In the genomic region with DNA sequence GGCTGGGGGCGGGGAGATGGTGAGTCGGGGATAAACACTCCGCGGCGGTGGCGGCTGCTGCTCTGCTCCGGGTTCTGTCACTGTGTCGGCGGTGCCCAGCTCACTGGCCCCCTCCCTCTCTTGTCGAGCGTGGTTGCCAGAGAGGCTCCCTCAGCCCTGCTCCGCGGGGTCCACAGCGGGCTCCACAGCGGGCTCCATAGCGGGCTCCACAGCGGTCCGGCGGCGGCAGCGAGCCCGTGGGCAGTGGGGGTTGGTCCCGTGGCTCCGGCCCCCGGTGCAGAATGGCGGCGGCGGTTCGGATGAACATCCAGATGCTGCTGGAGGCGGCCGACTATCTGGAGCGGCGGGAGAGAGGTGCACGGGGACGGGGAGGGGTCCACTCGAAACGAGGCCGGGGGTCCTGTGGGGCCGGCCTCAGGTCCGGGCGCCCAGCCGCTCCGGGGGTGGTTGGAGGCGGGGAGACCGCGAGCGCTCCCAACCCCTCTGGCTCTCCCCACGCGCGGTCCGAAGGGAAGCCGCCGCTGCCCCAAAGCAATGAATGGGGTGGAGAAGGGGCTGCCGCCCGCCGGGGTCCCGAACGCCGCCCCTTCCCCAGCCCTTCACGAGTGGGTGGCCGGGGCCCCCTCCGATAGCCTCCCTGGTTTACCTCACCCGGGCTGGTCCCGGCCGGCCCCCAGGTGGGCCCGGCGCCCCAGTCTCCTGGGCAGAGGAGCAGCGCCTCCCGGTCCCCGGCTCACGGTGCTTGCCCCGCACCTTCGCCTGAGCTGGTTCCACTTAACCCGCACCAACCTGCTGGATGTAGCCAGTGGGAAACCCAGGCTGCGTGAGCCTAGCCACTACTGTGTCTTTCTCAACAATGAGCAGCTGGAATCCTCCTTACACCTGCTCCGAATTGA, we compare ENCODE assay signal across 8 cellular contexts. TPM values are rescaled to one million over a fixed set of nuclear protein-coding genes. Genes with fewer than 3 reads are reported as not detected.
DNase-seq lines count a peak whose midpoint lies in the region; ATAC-seq and TF ChIP-seq lines count a peak whose summit lies in the region.

A gene with protein sequence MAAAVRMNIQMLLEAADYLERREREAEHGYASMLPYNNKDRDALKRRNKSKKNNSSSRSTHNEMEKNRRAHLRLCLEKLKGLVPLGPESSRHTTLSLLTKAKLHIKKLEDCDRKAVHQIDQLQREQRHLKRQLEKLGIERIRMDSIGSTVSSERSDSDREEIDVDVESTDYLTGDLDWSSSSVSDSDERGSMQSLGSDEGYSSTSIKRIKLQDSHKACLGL (plus strand): TSS at position 60 of the 896 bp plus-strand sequence. CDS start 222 bp downstream, at position 282.

- H4K20me1 ChIP-seq in PC-3 (ENCODE audit: low read length) = no peaks in the 10 kb centered on the region

- H3K79me2 ChIP-seq in PC-3 (ENCODE audit: low read length) = peaks cover 38% of the 10 kb centered on the region

- no peaks in the 10 kb centered on the region for H3K27me3 ChIP-seq in PC-3 (ENCODE audit: low read length)
- H3K27me3 ChIP-seq in testis = no peaks in the 10 kb centered on the region

- POLR2A ChIA-PET in PC-3 (lab: Charles Lee; ENCODE audit: unreplicated experiment) = interaction anchor here (0.5 to 1.8 kb wide), 13 partner anchors 18 to 478 kb away, joined by 3 to 9 read pairs (median 4); a partner anchor contains a TSS

- H3K36me3 ChIP-seq in PC-3 (ENCODE audit: low read depth, low read length) (peaks cover 20% of the 10 kb centered on the region), testis (ENCODE audit: low read depth, missing control alignments) (no peaks in the 10 kb centered on the region)

- H3K9ac ChIP-seq in PC-3 (ENCODE audit: low read length) = peak within 1 kb of the TSS; percentile 92

- TF ChIP-seq CTCF in GM12875 (IDR thresholded peaks at IDR 0.05; ENCODE audit: borderline replicate concordance, insufficient read depth, low read depth, low read length) (no peak), PC-3 (conservative IDR thresholded peaks at IDR 0.05; ENCODE audit: low read depth, low read length) (no peak), choroid plexus epithelial cell (conservative IDR thresholded peaks at IDR 0.05; ENCODE audit: low read depth, low read length) (no peak), lower leg skin (IDR thresholded peaks at IDR 0.05) (no peak), testis (IDR thresholded peaks at IDR 0.05) (peak in 1 of 3 experiments; percentile 15)

- ATAC-seq in PC-3 (no peak), GM18858 (IDR thresholded peaks at IDR 0.05; ENCODE audit: unreplicated experiment) (no peak), GM21360 (IDR thresholded peaks at IDR 0.05; ENCODE audit: unreplicated experiment) (no peak)

- DNase-seq in ACHN = peak; percentile 38
- DNase-seq in PC-3 = peak; percentile 16
- DNase-seq in choroid plexus epithelial cell (ENCODE audit: low read depth) = no peak
- peak in 1 of 2 donors; percentile 89 for DNase-seq in lower leg skin (ENCODE audit: low spot score in 2 of 2)
- DNase-seq in testis = peak; percentile 45

- peak within 1 kb of the TSS; percentile 77 for H2AFZ ChIP-seq in PC-3 (ENCODE audit: low read length)

- H3K27ac ChIP-seq in PC-3 (ENCODE audit: low read length) (peak within 1 kb of the TSS; percentile 89), testis (peak within 1 kb of the TSS; percentile 91 to 95)

- peaks cover 29% of the 10 kb centered on the region for H3K4me1 ChIP-seq in PC-3 (ENCODE audit: insufficient read depth, low read length)
- peaks cover 8% of the 10 kb centered on the region for H3K4me1 ChIP-seq in testis

- H3K9me2 ChIP-seq in PC-3 (replicated peaks; ENCODE audit: low read length) = no peaks in the 10 kb centered on the region

- peaks cover 13% of the 10 kb centered on the region for H3F3A ChIP-seq in PC-3 (ENCODE audit: low read length, unreplicated experiment)

- BruUV-seq in PC-3 (replicated peaks; lab: Mats Ljungman, UMichigan) = no TSS peak

- TF ChIP-seq POLR2A in lower leg skin (IDR thresholded peaks at IDR 0.05) (peak in 1 of 2 donors; percentile 88), testis (IDR thresholded peaks at IDR 0.05) (peak; percentile 92)

- WGBS in lower leg skin, 2 donors = 0 to 2% methylated on average over 33 to 64 of the region's 76 CpGs
- WGBS in testis, 2 donors = 0 to 2% methylated on average over 14 to 56 of the region's 76 CpGs

- peak within 1 kb of the TSS; percentile 96 for H3K4me2 ChIP-seq in PC-3 (ENCODE audit: low read length)

- intact Hi-C loops in PC-3 (cut with micrococcal nuclease) (loop anchor here (1.0 to 10.0 kb wide), 4 partner anchors 82 to 377 kb away; a partner anchor contains a TSS), lower leg skin (cut with DNase I; ENCODE audit: low total_unique reads) (loop anchor here (2.0 to 5.0 kb wide), 2 partner anchors 157 to 228 kb away; no protein-coding TSS in a partner anchor), testis (cut with DNase I; ENCODE audit: low total_unique reads) (loop anchor here (10.0 kb wide), 1 partner anchor 170 kb away; a partner anchor contains a TSS)

- no peaks in the 10 kb centered on the region for H3K9me3 ChIP-seq in PC-3 (ENCODE audit: low read length)
- no peaks in the 10 kb centered on the region for H3K9me3 ChIP-seq in testis

- H3K4me3 ChIP-seq in GM12875 (ENCODE audit: low read depth, low read length) = peak within 1 kb of the TSS; percentile 89
- peak within 1 kb of the TSS; percentile 92 for H3K4me3 ChIP-seq in PC-3 (ENCODE audit: low read length)
- peak within 1 kb of the TSS; percentile 88 for H3K4me3 ChIP-seq in choroid plexus epithelial cell (ENCODE audit: low read depth, low read length)
- H3K4me3 ChIP-seq in lower leg skin (ENCODE audit: low read depth, poor library complexity, severe bottlenecking) = peak within 1 kb of the TSS; percentile 99
- peak within 1 kb of the TSS; percentile 89 to 90 for H3K4me3 ChIP-seq in testis

- in situ Hi-C loops in ACHN (cut with HindIII; ENCODE audit: low pct_ligation_motif_present, low pct_unique_long_range_greater_than_20kb, low sequenced_read_pairs) = no loop called here

- CTCF ChIA-PET in PC-3 (lab: Charles Lee) = interaction anchor here (0.5 to 1.7 kb wide), 7 partner anchors 69 to 276 kb away, joined by 3 to 9 read pairs (median 5); a partner anchor contains a TSS

RNA-seq across cellular contexts. Expression of the gene that starts here (rescaled TPM):
- total RNA-seq in PC-3 (2014; rRNA removed) (6.8 and 7.0 TPM in 2 replicates), lower leg skin (10 to 100 TPM; 19.1 to 26.6 (median 23.9) TPM), testis (10 to 100 TPM in 1 of 2 donors, 1 to 10 TPM in 1; 8.4 to 11.0 TPM)
- 16.8 TPM for polyA plus RNA-seq in testis (ENCODE audit: insufficient read depth, low read depth, low replicate concordance)
